ENCODE assay signal across 1 cellular context in the genomic region with DNA sequence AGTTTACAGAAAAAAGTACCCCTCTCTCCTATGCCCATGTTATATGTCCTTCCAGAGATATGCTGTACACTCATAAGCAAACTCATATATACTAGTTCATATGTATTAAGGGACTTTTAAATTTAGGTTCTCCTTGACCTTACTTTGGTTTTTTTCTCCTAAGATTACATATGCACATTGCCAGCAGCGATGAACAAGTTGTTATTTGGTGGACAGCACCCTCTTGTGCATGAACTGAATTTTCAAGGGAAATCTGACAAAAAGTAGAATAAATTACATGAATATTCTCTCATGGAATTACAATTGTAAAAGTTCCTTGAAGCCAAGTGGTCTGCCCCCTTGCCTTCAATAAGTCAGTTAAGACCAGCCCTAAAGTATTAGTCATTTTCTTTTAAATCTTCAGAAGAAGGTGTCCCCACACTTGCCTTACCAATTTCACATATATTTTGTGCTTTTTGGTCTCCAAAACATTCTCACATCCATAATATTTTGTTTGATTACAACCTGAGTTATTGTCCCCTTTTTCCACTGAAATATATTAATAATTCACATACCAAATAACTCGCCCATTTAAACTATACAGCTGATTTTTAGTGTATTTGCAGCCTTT.
TF ChIP-seq lines count a peak whose summit lies in the region.

No MANE protein-coding gene starts in this region.

TF ChIP-seq in GM23338, 12 proteins besides CTCF, POLR2A, EP300 and RAD21 (continued from another document):
- TF ChIP-seq, protein P1, sequence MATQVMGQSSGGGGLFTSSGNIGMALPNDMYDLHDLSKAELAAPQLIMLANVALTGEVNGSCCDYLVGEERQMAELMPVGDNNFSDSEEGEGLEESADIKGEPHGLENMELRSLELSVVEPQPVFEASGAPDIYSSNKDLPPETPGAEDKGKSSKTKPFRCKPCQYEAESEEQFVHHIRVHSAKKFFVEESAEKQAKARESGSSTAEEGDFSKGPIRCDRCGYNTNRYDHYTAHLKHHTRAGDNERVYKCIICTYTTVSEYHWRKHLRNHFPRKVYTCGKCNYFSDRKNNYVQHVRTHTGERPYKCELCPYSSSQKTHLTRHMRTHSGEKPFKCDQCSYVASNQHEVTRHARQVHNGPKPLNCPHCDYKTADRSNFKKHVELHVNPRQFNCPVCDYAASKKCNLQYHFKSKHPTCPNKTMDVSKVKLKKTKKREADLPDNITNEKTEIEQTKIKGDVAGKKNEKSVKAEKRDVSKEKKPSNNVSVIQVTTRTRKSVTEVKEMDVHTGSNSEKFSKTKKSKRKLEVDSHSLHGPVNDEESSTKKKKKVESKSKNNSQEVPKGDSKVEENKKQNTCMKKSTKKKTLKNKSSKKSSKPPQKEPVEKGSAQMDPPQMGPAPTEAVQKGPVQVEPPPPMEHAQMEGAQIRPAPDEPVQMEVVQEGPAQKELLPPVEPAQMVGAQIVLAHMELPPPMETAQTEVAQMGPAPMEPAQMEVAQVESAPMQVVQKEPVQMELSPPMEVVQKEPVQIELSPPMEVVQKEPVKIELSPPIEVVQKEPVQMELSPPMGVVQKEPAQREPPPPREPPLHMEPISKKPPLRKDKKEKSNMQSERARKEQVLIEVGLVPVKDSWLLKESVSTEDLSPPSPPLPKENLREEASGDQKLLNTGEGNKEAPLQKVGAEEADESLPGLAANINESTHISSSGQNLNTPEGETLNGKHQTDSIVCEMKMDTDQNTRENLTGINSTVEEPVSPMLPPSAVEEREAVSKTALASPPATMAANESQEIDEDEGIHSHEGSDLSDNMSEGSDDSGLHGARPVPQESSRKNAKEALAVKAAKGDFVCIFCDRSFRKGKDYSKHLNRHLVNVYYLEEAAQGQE (IDR thresholded peaks at IDR 0.05; ENCODE audit: unreplicated experiment) = no peak
- no peak for TF ChIP-seq EZH2 (IDR thresholded peaks at IDR 0.05; ENCODE audit: low read depth, unreplicated experiment)
- TF ChIP-seq STAT1 (IDR thresholded peaks at IDR 0.05; ENCODE audit: unreplicated experiment) = no peak
- no peak for TF ChIP-seq NANOG (IDR thresholded peaks at IDR 0.05; ENCODE audit: borderline replicate concordance)
- TF ChIP-seq CREB1 (CRISPR knock-in tag; IDR thresholded peaks at IDR 0.05; ENCODE audit: low read depth) = no peak
- TF ChIP-seq, protein P2, sequence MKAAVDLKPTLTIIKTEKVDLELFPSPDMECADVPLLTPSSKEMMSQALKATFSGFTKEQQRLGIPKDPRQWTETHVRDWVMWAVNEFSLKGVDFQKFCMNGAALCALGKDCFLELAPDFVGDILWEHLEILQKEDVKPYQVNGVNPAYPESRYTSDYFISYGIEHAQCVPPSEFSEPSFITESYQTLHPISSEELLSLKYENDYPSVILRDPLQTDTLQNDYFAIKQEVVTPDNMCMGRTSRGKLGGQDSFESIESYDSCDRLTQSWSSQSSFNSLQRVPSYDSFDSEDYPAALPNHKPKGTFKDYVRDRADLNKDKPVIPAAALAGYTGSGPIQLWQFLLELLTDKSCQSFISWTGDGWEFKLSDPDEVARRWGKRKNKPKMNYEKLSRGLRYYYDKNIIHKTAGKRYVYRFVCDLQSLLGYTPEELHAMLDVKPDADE (IDR thresholded peaks at IDR 0.05) = no peak
- TF ChIP-seq EZH2phosphoT487 (IDR thresholded peaks at IDR 0.05; ENCODE audit: unreplicated experiment) = no peak
TF ChIP-seq in GM23338: peak in this region for 0.
